11 cellular contexts compared by ENCODE assay signal in genomic region chr18:74990563-74991081, GRCh38.
DNase-seq lines count a peak whose midpoint lies in the region; ATAC-seq, FAIRE-seq and TF ChIP-seq lines count a peak whose summit lies in the region.
"Had no signal": no experiment of that assay in that cellular context is flagged by ENCODE, and none has a peak within 500 bp of the region (broad histone marks: within the 10 kb centered on the region; RNA-seq: fewer than 3 reads in every experiment).

No MANE protein-coding gene starts in this region.

- H3K9me3 ChIP-seq in astrocyte (ENCODE audit: insufficient read depth, low read depth, low read length), result no peaks in the 10 kb centered on the region

- H3K9me3 Mint-ChIP-seq in activated naive CD4-positive, alpha-beta T cell treated with anti-CD3 and anti-CD28 coated beads, Interleukin-2, amount 10 ng/mL, durations not matched to agents 7 days and 5 days, result no peaks in the 10 kb centered on the region
- H3K9me3 Mint-ChIP-seq in astrocyte (ENCODE audit: unreplicated experiment), result no peaks in the 10 kb centered on the region
- H3K9me3 Mint-ChIP-seq in stimulated activated memory B cell treated with anti-CD40 and anti-IgM and Interleukin-4, amounts not matched to agents 10 μg/mL and 1 μg/mL and 100 μg/mL, for 72 hours, result no peaks in the 10 kb centered on the region

- no peaks in the 10 kb centered on the region for H3K79me2 ChIP-seq in astrocyte (ENCODE audit: insufficient read depth, low read length)

- CTCF ChIA-PET in activated naive CD4-positive, alpha-beta T cell treated with anti-CD3 and anti-CD28 coated beads, Interleukin-2, amount 10 ng/mL, durations not matched to agents 7 days and 5 days (lab: Charles Lee), result interaction anchor here (0.8 to 1.1 kb wide), 2 partner anchors 40 to 51 kb away, joined by 3 to 5 read pairs; no protein-coding TSS in a partner anchor

- no peak for DNase-seq in activated naive CD4-positive, alpha-beta T cell treated with anti-CD3 and anti-CD28 coated beads, Interleukin-2, amount 10 ng/mL, durations not matched to agents 7 days and 5 days
- no peak for DNase-seq in activated naive CD4-positive, alpha-beta T cell treated with Interleukin-2 at 50 U/mL for 16 hours
- peak; percentile 31 for DNase-seq in NCI-H446 treated with DMSO at 0.1 percent for 48 hours (lab: John Stamatoyannopoulos, UW)
- DNase-seq in astrocyte (ENCODE audit: low read depth), result peak; percentile 39
- DNase-seq in ureter (ENCODE audit: low spot score), result no peak
- DNase-seq: SHP77 had no signal

- H3K27me3 Mint-ChIP-seq in activated naive CD4-positive, alpha-beta T cell treated with anti-CD3 and anti-CD28 coated beads, Interleukin-2, amount 10 ng/mL, durations not matched to agents 7 days and 5 days, result no peaks in the 10 kb centered on the region
- no peaks in the 10 kb centered on the region for H3K27me3 Mint-ChIP-seq in astrocyte (ENCODE audit: low read depth, unreplicated experiment)
- H3K27me3 Mint-ChIP-seq in stimulated activated memory B cell treated with anti-CD40 and anti-IgM and Interleukin-4, amounts not matched to agents 10 μg/mL and 1 μg/mL and 100 μg/mL, for 72 hours, result no peaks in the 10 kb centered on the region
- H3K27me3 Mint-ChIP-seq: B cell had no signal

- peak; percentile 49 for ATAC-seq in stimulated activated memory B cell treated with anti-CD40 and anti-IgM and Interleukin-4, amounts not matched to agents 10 μg/mL and 1 μg/mL and 100 μg/mL, for 72 hours
- no peak for ATAC-seq in GM21367 (IDR thresholded peaks at IDR 0.05; ENCODE audit: unreplicated experiment)
- no peak for ATAC-seq in HG03139 (IDR thresholded peaks at IDR 0.05; ENCODE audit: unreplicated experiment)

- H3K4me2 ChIP-seq in astrocyte (ENCODE audit: low read length), result peak overlapping the region; percentile 18

- H3K36me3 ChIP-seq in astrocyte (ENCODE audit: insufficient read depth, low read length), result no peaks in the 10 kb centered on the region

- H4K20me1 ChIP-seq in astrocyte (ENCODE audit: insufficient read depth, low read length), result no peaks in the 10 kb centered on the region

- peaks cover 56% of the 10 kb centered on the region for H3K4me1 Mint-ChIP-seq in activated naive CD4-positive, alpha-beta T cell treated with anti-CD3 and anti-CD28 coated beads, Interleukin-2, amount 10 ng/mL, durations not matched to agents 7 days and 5 days
- peaks cover 21% of the 10 kb centered on the region for H3K4me1 Mint-ChIP-seq in astrocyte (ENCODE audit: low read depth, unreplicated experiment)
- peaks cover 32% of the 10 kb centered on the region for H3K4me1 Mint-ChIP-seq in stimulated activated memory B cell treated with anti-CD40 and anti-IgM and Interleukin-4, amounts not matched to agents 10 μg/mL and 1 μg/mL and 100 μg/mL, for 72 hours

- H3K36me3 Mint-ChIP-seq in activated naive CD4-positive, alpha-beta T cell treated with anti-CD3 and anti-CD28 coated beads, Interleukin-2, amount 10 ng/mL, durations not matched to agents 7 days and 5 days, result no peaks in the 10 kb centered on the region
- H3K36me3 Mint-ChIP-seq in astrocyte (ENCODE audit: low read depth, unreplicated experiment), result no peaks in the 10 kb centered on the region
- peaks cover 4% of the 10 kb centered on the region for H3K36me3 Mint-ChIP-seq in stimulated activated memory B cell treated with anti-CD40 and anti-IgM and Interleukin-4, amounts not matched to agents 10 μg/mL and 1 μg/mL and 100 μg/mL, for 72 hours

- no peak overlapping the region for H3K9ac ChIP-seq in astrocyte (ENCODE audit: low read length)

- no peak overlapping the region for H2AFZ ChIP-seq in astrocyte (ENCODE audit: low read depth, low read length)

- TF ChIP-seq CTCF in astrocyte (IDR thresholded peaks at IDR 0.05; ENCODE audit: insufficient read depth, low read depth, low read length), result no peak

- no peaks in the 10 kb centered on the region for H3K27me3 ChIP-seq in astrocyte (ENCODE audit: insufficient read depth, low read length)

- peak overlapping the region; percentile 68 for H3K27ac Mint-ChIP-seq in activated naive CD4-positive, alpha-beta T cell treated with anti-CD3 and anti-CD28 coated beads, Interleukin-2, amount 10 ng/mL, durations not matched to agents 7 days and 5 days
- no peak overlapping the region for H3K27ac Mint-ChIP-seq in astrocyte (ENCODE audit: unreplicated experiment)
- H3K27ac Mint-ChIP-seq in stimulated activated memory B cell treated with anti-CD40 and anti-IgM and Interleukin-4, amounts not matched to agents 10 μg/mL and 1 μg/mL and 100 μg/mL, for 72 hours, result peak overlapping the region; percentile 18
- H3K27ac Mint-ChIP-seq: B cell had no signal

- no peak overlapping the region for H3K4me3 ChIP-seq in astrocyte (ENCODE audit: insufficient read depth, low read depth, low read length)
- H3K4me3 ChIP-seq: lung had no signal

- H3K4me3 Mint-ChIP-seq in activated naive CD4-positive, alpha-beta T cell treated with anti-CD3 and anti-CD28 coated beads, Interleukin-2, amount 10 ng/mL, durations not matched to agents 7 days and 5 days, result no peak overlapping the region
- H3K4me3 Mint-ChIP-seq in astrocyte (ENCODE audit: unreplicated experiment), result no peak overlapping the region
- H3K4me3 Mint-ChIP-seq in stimulated activated memory B cell treated with anti-CD40 and anti-IgM and Interleukin-4, amounts not matched to agents 10 μg/mL and 1 μg/mL and 100 μg/mL, for 72 hours, result no peak overlapping the region
- H3K4me3 Mint-ChIP-seq: B cell had no signal

- no peak for FAIRE-seq in astrocyte (lab: Jason Lieb, UNC)

- no peak overlapping the region for H3K27ac ChIP-seq in astrocyte (ENCODE audit: low read depth, low read length)

- H3K4me1 ChIP-seq in astrocyte (ENCODE audit: insufficient read depth, low read length), result peaks cover 9% of the 10 kb centered on the region

Comparison
In these comparisons a context has a peak if more than half of its experiments do, and no peak if none do; other contexts are left out.
1. DNase-seq: peak in NCI-H446 treated with DMSO at 0.1 percent for 48 hours (single experiment) and astrocyte (single experiment); none in activated naive CD4-positive, alpha-beta T cell treated with anti-CD3 and anti-CD28 coated beads, Interleukin-2, amount 10 ng/mL, durations not matched to agents 7 days and 5 days (single experiment), activated naive CD4-positive, alpha-beta T cell treated with Interleukin-2 at 50 U/mL for 16 hours (single experiment) and ureter (single experiment).